In genomic region chr17:63827002-63827800, GRCh38 we compare ENCODE assay signal across 8 cellular contexts. TPM values are rescaled to one million over a fixed set of nuclear protein-coding genes. Genes with fewer than 3 reads are reported as not detected.
DNase-seq lines count a peak whose midpoint lies in the region; ATAC-seq and TF ChIP-seq lines count a peak whose summit lies in the region.

Gene FTSJ3, minus strand, starts transcription at chr17:63827663. Its CDS starts 761 bp downstream, at chr17:63826902.
Gene PSMC5, plus strand, starts transcription at chr17:63827431. Its CDS starts 60 bp downstream, at chr17:63827491.

- peaks cover 0 to 2% (median 0%) of the 10 kb centered on the region in 3 donors for H3K27me3 Mint-ChIP-seq in CD14-positive monocyte (ENCODE audit: low read depth in 3 of 3)
- H3K27me3 Mint-ChIP-seq in dendritic cell treated with granulocyte-macrophage colony-stimulating factor and Interleukin-4, amounts not matched to agents 40 ng/mL and 50 ng/mL, for 4 days: no peaks in the 10 kb centered on the region

- H3K9me3 Mint-ChIP-seq in CD14-positive monocyte: no peaks in the 10 kb centered on the region
- H3K9me3 Mint-ChIP-seq in dendritic cell treated with granulocyte-macrophage colony-stimulating factor and Interleukin-4, amounts not matched to agents 40 ng/mL and 50 ng/mL, for 4 days: no peaks in the 10 kb centered on the region

- H3K4me3 Mint-ChIP-seq in CD14-positive monocyte: peak within 1 kb of the TSS; percentile 99 to 100
- peak within 1 kb of the TSS; percentile 90 for H3K4me3 Mint-ChIP-seq in dendritic cell treated with granulocyte-macrophage colony-stimulating factor and Interleukin-4, amounts not matched to agents 40 ng/mL and 50 ng/mL, for 4 days

- peaks cover 34% of the 10 kb centered on the region for H3K4me1 Mint-ChIP-seq in CD14-positive monocyte
- H3K4me1 Mint-ChIP-seq in dendritic cell treated with granulocyte-macrophage colony-stimulating factor and Interleukin-4, amounts not matched to agents 40 ng/mL and 50 ng/mL, for 4 days (ENCODE audit: low read depth): peaks cover 53% of the 10 kb centered on the region

- H3K27me3 ChIP-seq in left lung: no peaks in the 10 kb centered on the region

- peaks cover 20 to 46% of the 10 kb centered on the region in 2 donors for H3K4me1 ChIP-seq in left lung

- H3K36me3 ChIP-seq in left lung: peaks cover 0 to 73% of the 10 kb centered on the region in 2 donors

- peaks cover 66 to 67% of the 10 kb centered on the region in 2 donors for H3K36me3 Mint-ChIP-seq in CD14-positive monocyte
- peaks cover 88% of the 10 kb centered on the region for H3K36me3 Mint-ChIP-seq in dendritic cell treated with granulocyte-macrophage colony-stimulating factor and Interleukin-4, amounts not matched to agents 40 ng/mL and 50 ng/mL, for 4 days (ENCODE audit: low read depth)

- H3K4me3 ChIP-seq in left lung: peak within 1 kb of the TSS; percentile 89 to 92

- H3K27ac Mint-ChIP-seq in CD14-positive monocyte: peak within 1 kb of the TSS; percentile 97 to 100 (median 100)
- peak within 1 kb of the TSS; percentile 94 for H3K27ac Mint-ChIP-seq in dendritic cell treated with granulocyte-macrophage colony-stimulating factor and Interleukin-4, amounts not matched to agents 40 ng/mL and 50 ng/mL, for 4 days

- DNase-seq in CD14-positive monocyte (ENCODE audit: low spot score) (peak; percentile 94), NCI-H69 (lab: John Stamatoyannopoulos, UW) (peak; percentile 97), left lung (peak; percentile 97 to 98)
- DNase-seq in activated CD4-positive, alpha-beta T cell treated with anti-CD3 and anti-CD28 coated beads, Interleukin-2, amount 50 U/mL, for 1 hour: peak; percentile 95
- DNase-seq in stimulated activated CD4-positive, alpha-beta T cell treated with anti-CD3 and anti-CD28 coated beads, Interleukin-2, amount 100 ng/mL, for 48 hours: peak; percentile 91

- no peaks in the 10 kb centered on the region for H3K9me3 ChIP-seq in left lung

- ATAC-seq in GM19351 (IDR thresholded peaks at IDR 0.05; ENCODE audit: unreplicated experiment) (peak; percentile 86), HG03521 (IDR thresholded peaks at IDR 0.05; ENCODE audit: unreplicated experiment) (peak; percentile 78), left lung (peak; percentile 96)

- intact Hi-C loops in CD14-positive monocyte (cut with micrococcal nuclease): loop anchor here (2.0 to 5.0 kb wide), 3 partner anchors 14 to 130 kb away; partner anchors contain the start of gene SMARCD2 (in 1 of the 2)
- intact Hi-C loops in dendritic cell treated with granulocyte-macrophage colony-stimulating factor and Interleukin-4, amounts not matched to agents 40 ng/mL and 50 ng/mL, for 4 days (cut with micrococcal nuclease): loop anchor here (1.0 to 5.0 kb wide), 3 partner anchors 15 to 130 kb away; partner anchors contain the start of genes CCDC47, DDX42 and SMARCD2
- intact Hi-C loops in left lung (cut with DNase I): no loop called here

- peak; percentile 27 for TF ChIP-seq CTCF in CD14-positive monocyte (IDR thresholded peaks at IDR 0.05)
- peak in 1 of 2 donors; percentile 43 for TF ChIP-seq CTCF in left lung (IDR thresholded peaks at IDR 0.05)

- H3K27ac ChIP-seq in left lung: peak within 1 kb of the TSS; percentile 93 to 95

RNA-seq across cellular contexts. Expression of gene FTSJ3, which starts in this region (rescaled TPM):
- polyA plus RNA-seq in CD14-positive monocyte: 10 to 100 TPM in 1 of 2 donors, 1 to 10 TPM in 1; 9.2 to 15.0 TPM
- 10 to 100 TPM; 32.1 to 47.4 TPM for total RNA-seq in left lung

RNA-seq across cellular contexts. Expression of gene PSMC5, which starts in this region (rescaled TPM):
- polyA plus RNA-seq in CD14-positive monocyte: 10 to 100 TPM; 82.8 to 88.3 TPM
- 100 to 1,000 TPM in 1 of 2 donors, 10 to 100 TPM in 1; 89.8 to 141 TPM for total RNA-seq in left lung

Comparison
In these comparisons a context has a peak if more than half of its experiments do, and no peak if none do; other contexts are left out.
1. Peak in every context shown above with its lines: DNase-seq, ATAC-seq, H3K4me3 ChIP-seq and H3K27ac ChIP-seq.
2. intact Hi-C loops: an anchor here in CD14-positive monocyte (2.0 to 5.0 kb wide) and dendritic cell treated with granulocyte-macrophage colony-stimulating factor and Interleukin-4, amounts not matched to agents 40 ng/mL and 50 ng/mL, for 4 days (1.0 to 5.0 kb wide); none called in left lung.